Comparison of ENCODE assay signal across 8 cellular contexts in genomic region chr15:75456710-75457109, GRCh38. TPM values are rescaled to one million over a fixed set of nuclear protein-coding genes. Genes with fewer than 3 reads are reported as not detected.
DNase-seq lines count a peak whose midpoint lies in the region; ATAC-seq and TF ChIP-seq lines count a peak whose summit lies in the region.

No MANE protein-coding gene starts in this region.

- H3K27ac Mint-ChIP-seq in activated T-cell treated with anti-CD3 and anti-CD28 coated beads, Interleukin-2, amount 50 U/mL, for 24 hours: peak overlapping the region; percentile 93
- H3K27ac Mint-ChIP-seq in T-cell: peak overlapping the region; percentile 87 to 91

- CTCF ChIA-PET in T-cell (lab: Charles Lee): interaction anchor here (0.6 to 2.0 kb wide), 3 partner anchors 10 to 169 kb away, joined by 3 to 4 read pairs (median 3); partner anchors contain the start of gene SNUPN (in 1 of the 2)

- H3K4me3 ChIP-seq in fibroblast of pulmonary artery (replicated peaks; ENCODE audit: low read depth, low read length) (no peak overlapping the region), stomach (peak overlapping the region in 1 of 4 donors; percentile 84)

- WGBS in stomach, 5 donors: 41 to 56% (median 47%) methylated on average over 6 of the region's 6 CpGs

- H3K27me3 ChIP-seq in stomach: no peaks in the 10 kb centered on the region
- no peaks in the 10 kb centered on the region for H3K27me3 ChIP-seq in foreskin keratinocyte

- no peaks in the 10 kb centered on the region for H3K36me3 ChIP-seq in stomach

- H3K36me3 Mint-ChIP-seq in activated T-cell treated with anti-CD3 and anti-CD28 coated beads, Interleukin-2, amount 50 U/mL, for 24 hours (ENCODE audit: low read depth): peaks cover 23% of the 10 kb centered on the region
- H3K36me3 Mint-ChIP-seq in T-cell: no peaks in the 10 kb centered on the region

- no peak for TF ChIP-seq POLR2A in stomach (IDR thresholded peaks at IDR 0.05)

- no peaks in the 10 kb centered on the region for H3K9me3 Mint-ChIP-seq in activated T-cell treated with anti-CD3 and anti-CD28 coated beads, Interleukin-2, amount 50 U/mL, for 24 hours
- no peaks in the 10 kb centered on the region for H3K9me3 Mint-ChIP-seq in T-cell

- no peak for DNase-seq in activated T-cell treated with anti-CD3 and anti-CD28 coated beads, Interleukin-2, amount 50 U/mL, for 24 hours
- no peak for DNase-seq in activated T-cell treated with anti-CD3 and anti-CD28 coated beads for 4 hours
- DNase-seq in T-cell: no peak
- peak; percentile 14 for DNase-seq in fibroblast of pulmonary artery (ENCODE audit: low read depth)
- DNase-seq in stomach: no peak
- DNase-seq in foreskin keratinocyte: no peak
- DNase-seq in NCI-H2081 (lab: John Stamatoyannopoulos, UW): no peak
- DNase-seq in activated gamma-delta T cell (lab: John Stamatoyannopoulos, UW): no peak

- H3K27ac ChIP-seq in stomach: peak overlapping the region in 3 of 5 donors; percentile 98 to 100 (median 99)
- no peak overlapping the region for H3K27ac ChIP-seq in foreskin keratinocyte

- TF ChIP-seq CTCF in fibroblast of pulmonary artery (IDR thresholded peaks at IDR 0.05; ENCODE audit: low read length, missing control alignments) (no peak), stomach (IDR thresholded peaks at IDR 0.05) (no peak), foreskin keratinocyte (conservative IDR thresholded peaks at IDR 0.05) (no peak)

- POLR2A ChIA-PET in T-cell (lab: Charles Lee): interaction anchor here in 1 of 2 donors (1.1 kb wide), 1 partner anchor 11 kb away, joined by 3 read pairs; no protein-coding TSS in a partner anchor

- H3K4me3 Mint-ChIP-seq in activated T-cell treated with anti-CD3 and anti-CD28 coated beads, Interleukin-2, amount 50 U/mL, for 24 hours: peak overlapping the region; percentile 93
- peak overlapping the region; percentile 91 to 100 (median 92) for H3K4me3 Mint-ChIP-seq in T-cell

- no peaks in the 10 kb centered on the region for H3K9me3 ChIP-seq in stomach

- TF ChIP-seq EP300 in stomach (IDR thresholded peaks at IDR 0.05): no peak

- H3K4me1 ChIP-seq in stomach (peaks cover 13 to 27% (median 20%) of the 10 kb centered on the region in 4 donors), foreskin keratinocyte (no peaks in the 10 kb centered on the region)

- H3K27me3 Mint-ChIP-seq in activated T-cell treated with anti-CD3 and anti-CD28 coated beads, Interleukin-2, amount 50 U/mL, for 24 hours: no peaks in the 10 kb centered on the region
- no peaks in the 10 kb centered on the region for H3K27me3 Mint-ChIP-seq in T-cell

- intact Hi-C loops in stomach (cut with DNase I; ENCODE audit: low total_unique reads): no loop called here

- peaks cover 20% of the 10 kb centered on the region for H3K4me1 Mint-ChIP-seq in activated T-cell treated with anti-CD3 and anti-CD28 coated beads, Interleukin-2, amount 50 U/mL, for 24 hours (ENCODE audit: low read depth)
- H3K4me1 Mint-ChIP-seq in T-cell: peaks cover 22 to 28% (median 22%) of the 10 kb centered on the region in 3 donors

- no peak for ATAC-seq in T-cell (replicated peaks in 1 of 4)
- ATAC-seq in foreskin keratinocyte: no peak

RNA-seq across cellular contexts. Expression of gene SIN3A, which starts 5.2 kb away (rescaled TPM):
- 100 to 1,000 TPM; 117 to 137 (median 136) TPM for total RNA-seq in T-cell
- 10 to 100 TPM; 22.0 to 61.9 (median 39.7) TPM for total RNA-seq in stomach
- polyA plus RNA-seq in stomach: 10 to 100 TPM in 1 of 3 donors, 1 to 10 TPM in 2; 8.4 to 10.7 (median 9.7) TPM
- 30.2 and 31.6 TPM in 2 replicates for total RNA-seq in foreskin keratinocyte
- 6.6 and 9.0 TPM in 2 replicates for polyA plus RNA-seq in foreskin keratinocyte
